In the genomic region with DNA sequence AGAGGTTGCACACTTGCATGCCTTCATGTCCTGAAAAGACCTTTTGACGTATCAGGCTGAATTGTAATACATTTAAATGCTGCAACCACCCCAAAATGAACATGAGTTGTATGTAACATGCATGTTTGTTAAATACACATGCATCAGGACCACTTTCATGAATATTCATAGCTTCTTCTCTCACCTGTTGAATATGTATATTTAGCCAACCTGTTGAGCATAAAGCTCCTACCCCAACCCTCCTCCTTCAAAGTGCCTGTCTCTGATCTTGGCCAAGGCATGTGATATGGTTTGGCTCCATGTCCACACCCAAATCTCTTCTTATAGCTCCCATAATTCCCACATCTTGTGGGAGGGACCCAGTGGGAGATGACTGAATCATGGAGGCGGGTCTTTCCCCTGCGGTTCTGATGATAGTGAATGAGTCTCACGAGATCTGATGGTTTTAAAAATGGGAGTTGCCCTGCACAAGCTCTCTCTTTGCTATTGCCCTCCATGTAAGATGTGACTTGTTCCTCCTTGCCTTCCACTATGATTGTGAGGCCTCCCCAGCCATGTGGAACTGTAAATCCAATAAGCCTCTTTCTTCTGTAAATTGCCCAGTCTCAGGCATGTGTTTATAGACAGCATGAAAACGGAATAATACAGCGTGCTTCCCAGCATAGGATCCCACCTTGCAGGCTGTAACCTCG, we compare ENCODE assay signal across 40 cellular contexts. TPM values are rescaled to one million over a fixed set of nuclear protein-coding genes. Genes with fewer than 3 reads are reported as not detected.
"Had no signal": no experiment of that assay in that cellular context is flagged by ENCODE, and none has a peak within 500 bp of the region (broad histone marks: within the 10 kb centered on the region; RNA-seq: fewer than 3 reads in every experiment).

No MANE protein-coding gene starts in this region.

- H3K36me3 Mint-ChIP-seq: activated naive CD8-positive, alpha-beta T cell treated with anti-CD3 and anti-CD28 coated beads for 36 hours had no signal

- ATAC-seq: activated CD8-positive, alpha-beta T cell treated with anti-CD3 and anti-CD28 coated beads for 36 hours; activated T-cell treated with anti-CD3 and anti-CD28 coated beads, Interleukin-2, amount 50 U/mL, for 72 hours; activated T-helper 17 cell treated with anti-CD3 and anti-CD28 coated beads, Interleukin-2, amount 50 U/mL, for 72 hours; Right ventricle myocardium inferior had no signal

- H3K9ac ChIP-seq: KMS-11 had no signal

- H3K9me3 Mint-ChIP-seq: activated T-helper 17 cell treated with anti-CD3 and anti-CD28 coated beads, Interleukin-2, amount 50 U/mL, for 72 hours had no signal

- H3K27ac ChIP-seq: brain microvascular endothelial cell, KMS-11, PC-9, RWPE1, VCaP had no signal

- H3K27ac Mint-ChIP-seq: activated CD4-positive, alpha-beta T cell treated with anti-CD3 and anti-CD28 coated beads, Interleukin-2, amount 10 ng/mL, durations not matched to agents 24 days and 14 days; activated CD8-positive, alpha-beta T cell treated with anti-CD3 and anti-CD28 coated beads for 36 hours; activated naive CD8-positive, alpha-beta T cell treated with anti-CD3 and anti-CD28 coated beads for 36 hours; activated T-cell treated with anti-CD3 and anti-CD28 coated beads, Interleukin-2, amount 50 U/mL, for 72 hours; activated T-helper 17 cell treated with anti-CD3 and anti-CD28 coated beads, Interleukin-2, amount 50 U/mL, for 72 hours had no signal

- H3K4me3 ChIP-seq: PC-9 had no signal

- H3K4me1 Mint-ChIP-seq: activated T-helper 17 cell treated with anti-CD3 and anti-CD28 coated beads, Interleukin-2, amount 50 U/mL, for 72 hours had no signal

- DNase-seq: activated CD4-positive, alpha-beta T cell treated with anti-CD3 and anti-CD28 coated beads for 1 hour; activated CD4-positive, alpha-beta T cell treated with anti-CD3 and anti-CD28 coated beads, Interleukin-2, amount 10 ng/mL, durations not matched to agents 24 days and 14 days; activated CD4-positive, alpha-beta T cell treated with anti-CD3 and anti-CD28 coated beads, Interleukin-2, amount 50 U/mL, for 4 hours; activated CD4-positive, CD25-positive, alpha-beta regulatory T cell; activated CD8-positive, alpha-beta T cell treated with anti-CD3 and anti-CD28 coated beads for 36 hours; activated effector memory CD4-positive, alpha-beta T cell treated with anti-CD3 and anti-CD28 coated beads, Interleukin-2, amount 50 U/mL, for 16 hours; activated naive CD4-positive, alpha-beta T cell; activated naive CD4-positive, alpha-beta T cell treated with anti-CD3 and anti-CD28 coated beads, Interleukin-2, amount 50 U/mL, for 16 hours; activated naive CD8-positive, alpha-beta T cell treated with anti-CD3 and anti-CD28 coated beads for 36 hours; activated T-cell treated with anti-CD3 and anti-CD28 coated beads, Interleukin-2, amount 50 U/mL, for 1 hour; activated T-cell treated with anti-CD3 and anti-CD28 coated beads, Interleukin-2, amount 50 U/mL, for 72 hours; amniotic stem cell; aorta; brain microvascular endothelial cell; central memory CD4-positive, alpha-beta T cell; NCI-H1092 treated with DMSO at 0.1 percent for 48 hours; NCI-H1417; NCI-H146; NCI-H187; NCI-H2029 treated with DMSO at 0.1 percent for 48 hours; NCI-H2107; NCI-H2171 treated with DMSO at 0.1 percent for 48 hours; NCI-H2227 treated with DMSO at 0.1 percent for 48 hours; NCI-H446; NCI-H510A treated with DMSO at 0.1 percent for 48 hours; NCI-H69; PC-9; SIG-M5; SW 1271; T-helper 1 cell; T-helper 2 cell; T-helper 9 cell had no signal

- H3K4me2 ChIP-seq: KMS-11, PC-9 had no signal

- H3K36me3 ChIP-seq: brain microvascular endothelial cell had no signal

- H3K4me3 Mint-ChIP-seq: activated CD4-positive, alpha-beta T cell treated with anti-CD3 and anti-CD28 coated beads, Interleukin-2, amount 10 ng/mL, durations not matched to agents 24 days and 14 days; activated CD8-positive, alpha-beta T cell treated with anti-CD3 and anti-CD28 coated beads for 36 hours; activated naive CD8-positive, alpha-beta T cell treated with anti-CD3 and anti-CD28 coated beads for 36 hours; activated T-cell treated with anti-CD3 and anti-CD28 coated beads, Interleukin-2, amount 50 U/mL, for 72 hours; activated T-helper 17 cell treated with anti-CD3 and anti-CD28 coated beads, Interleukin-2, amount 50 U/mL, for 72 hours had no signal

RNA-seq across cellular contexts. Expression of a gene that starts 3.8 kb away (rescaled TPM):
- total RNA-seq: activated CD4-positive, alpha-beta T cell treated with anti-CD3 and anti-CD28 coated beads, Interleukin-2, amount 10 ng/mL, durations not matched to agents 24 days and 14 days; activated CD8-positive, alpha-beta memory T cell treated with anti-CD3 and anti-CD28 coated beads for 36 hours; activated CD8-positive, alpha-beta T cell treated with anti-CD3 and anti-CD28 coated beads for 36 hours; activated naive CD8-positive, alpha-beta T cell treated with anti-CD3 and anti-CD28 coated beads for 36 hours; activated T-cell treated with anti-CD3 and anti-CD28 coated beads, Interleukin-2, amount 50 U/mL, for 72 hours; activated T-helper 17 cell treated with anti-CD3 and anti-CD28 coated beads, Interleukin-2, amount 50 U/mL, for 72 hours; PC-9 had no signal

RNA-seq across cellular contexts. Expression of a gene that starts 48.3 kb away (rescaled TPM):
- total RNA-seq: activated CD4-positive, alpha-beta T cell treated with anti-CD3 and anti-CD28 coated beads, Interleukin-2, amount 10 ng/mL, durations not matched to agents 24 days and 14 days; activated CD8-positive, alpha-beta memory T cell treated with anti-CD3 and anti-CD28 coated beads for 36 hours; activated CD8-positive, alpha-beta T cell treated with anti-CD3 and anti-CD28 coated beads for 36 hours; activated naive CD8-positive, alpha-beta T cell treated with anti-CD3 and anti-CD28 coated beads for 36 hours; activated T-cell treated with anti-CD3 and anti-CD28 coated beads, Interleukin-2, amount 50 U/mL, for 72 hours; activated T-helper 17 cell treated with anti-CD3 and anti-CD28 coated beads, Interleukin-2, amount 50 U/mL, for 72 hours; aorta; LHCN-M2; OCI-LY7; PC-9; Right ventricle myocardium inferior had no signal
